In genomic region chr1:221510793-221511503, GRCh38 we compare ENCODE assay signal across 3 cellular contexts.
TF ChIP-seq lines count a peak whose summit lies in the region.

No MANE protein-coding gene starts in this region.

TF ChIP-seq in liver, 16 proteins besides CTCF, POLR2A, EP300 and RAD21 (continued from another document):
- TF ChIP-seq GABPA (IDR thresholded peaks at IDR 0.05 in 1 of 2, conservative IDR thresholded peaks at IDR 0.05 in 1 of 2) = no peak
- TF ChIP-seq FOXA1 (IDR thresholded peaks at IDR 0.05) = no peak

TF ChIP-seq in HepG2, 621 proteins besides CTCF, POLR2A, EP300 and RAD21:
- no peak for TF ChIP-seq ZNF407 (CRISPR knock-in tag; IDR thresholded peaks at IDR 0.05; ENCODE audit: not compliant biosample characterization)
- TF ChIP-seq ZNF614 (CRISPR knock-in tag; IDR thresholded peaks at IDR 0.05; ENCODE audit: borderline replicate concordance) = no peak
- TF ChIP-seq ZNF142 (CRISPR knock-in tag; IDR thresholded peaks at IDR 0.05) = no peak
- TF ChIP-seq ZFP37 (CRISPR knock-in tag; IDR thresholded peaks at IDR 0.05; ENCODE audit: borderline replicate concordance) = no peak
- TF ChIP-seq ARNT2 (CRISPR knock-in tag; IDR thresholded peaks at IDR 0.05; ENCODE audit: low read depth) = no peak
- no peak for TF ChIP-seq ZNF547 (CRISPR knock-in tag; IDR thresholded peaks at IDR 0.05)
- no peak for TF ChIP-seq MTF1 (CRISPR knock-in tag; IDR thresholded peaks at IDR 0.05)
- TF ChIP-seq HDAC1 (CRISPR knock-in tag; IDR thresholded peaks at IDR 0.05) = no peak
- TF ChIP-seq FOXO1 (CRISPR knock-in tag; IDR thresholded peaks at IDR 0.05) = no peak

TF ChIP-seq in WTC11, 78 proteins besides CTCF, POLR2A, EP300 and RAD21:
- TF ChIP-seq AR (CRISPR knock-in tag; IDR thresholded peaks at IDR 0.05) = no peak
- TF ChIP-seq TEAD1 (CRISPR knock-in tag; IDR thresholded peaks at IDR 0.05) = no peak
- TF ChIP-seq NR2C2 (CRISPR knock-in tag; IDR thresholded peaks at IDR 0.05) = no peak
- TF ChIP-seq USF1 (CRISPR knock-in tag; IDR thresholded peaks at IDR 0.05) = no peak
- no peak for TF ChIP-seq GRHL2 (CRISPR knock-in tag; IDR thresholded peaks at IDR 0.05; ENCODE audit: insufficient replicate concordance, severe bottlenecking)
- no peak for TF ChIP-seq SOX15 (CRISPR knock-in tag; IDR thresholded peaks at IDR 0.05)
- no peak for TF ChIP-seq FOXK1 (CRISPR knock-in tag; IDR thresholded peaks at IDR 0.05)
- TF ChIP-seq EMX1 (CRISPR knock-in tag; IDR thresholded peaks at IDR 0.05) = no peak
